Comparison of ENCODE assay signal across 1 cellular context in genomic region chr1:198158766-198159589, GRCh38.
TF ChIP-seq lines count a peak whose summit lies in the region.

No MANE protein-coding gene starts in this region.

TF ChIP-seq in HepG2, 621 proteins besides CTCF, POLR2A, EP300 and RAD21 (continued from another document and continues in another):
- TF ChIP-seq ZBTB46 (CRISPR knock-in tag; IDR thresholded peaks at IDR 0.05; ENCODE audit: borderline replicate concordance) (no peak), XBP1 (CRISPR knock-in tag; IDR thresholded peaks at IDR 0.05) (no peak), ZNF354B (CRISPR knock-in tag; IDR thresholded peaks at IDR 0.05) (no peak), SMAD9 (CRISPR knock-in tag; IDR thresholded peaks at IDR 0.05) (no peak), RARA (CRISPR knock-in tag; IDR thresholded peaks at IDR 0.05) (no peak), DR1 (CRISPR knock-in tag; IDR thresholded peaks at IDR 0.05) (peak; percentile 67; the same call in 1 of the 2 replicates), EEA1 (CRISPR knock-in tag; IDR thresholded peaks at IDR 0.05; ENCODE audit: borderline replicate concordance) (no peak), NFIB (CRISPR knock-in tag; IDR thresholded peaks at IDR 0.05; ENCODE audit: borderline replicate concordance) (no peak), RNF2 (conservative IDR thresholded peaks at IDR 0.05; ENCODE audit: low read depth) (no peak), ZSCAN20 (CRISPR knock-in tag; IDR thresholded peaks at IDR 0.05; ENCODE audit: borderline replicate concordance) (no peak), CSRNP2 (CRISPR knock-in tag; conservative IDR thresholded peaks at IDR 0.05; ENCODE audit: low read depth) (no peak), MTA1 (CRISPR knock-in tag; IDR thresholded peaks at IDR 0.05; ENCODE audit: borderline replicate concordance) (no peak), MXI1 (IDR thresholded peaks at IDR 0.05; ENCODE audit: borderline replicate concordance, low read depth, low read length) (peak; percentile 27; the same call in 1 of the 3 replicates), HOXA3 (CRISPR knock-in tag; IDR thresholded peaks at IDR 0.05) (no peak), THAP11 (CRISPR knock-in tag; IDR thresholded peaks at IDR 0.05) (peak; percentile 60; the same call in 1 of the 2 replicates), ZNF296 (CRISPR knock-in tag; conservative IDR thresholded peaks at IDR 0.05) (no peak), ZNF879 (CRISPR knock-in tag; IDR thresholded peaks at IDR 0.05) (0 out of 2 replicates have a peak, but pooled peaks have one; percentile 54), KLF12 (CRISPR knock-in tag; IDR thresholded peaks at IDR 0.05; ENCODE audit: borderline replicate concordance) (no peak), GABPA (IDR thresholded peaks at IDR 0.05; ENCODE audit: low read depth, low read length) (peak; percentile 75), GABPA (CRISPR knock-in tag; IDR thresholded peaks at IDR 0.05; ENCODE audit: low read depth) (peak; percentile 91), LRRFIP1 (CRISPR knock-in tag; conservative IDR thresholded peaks at IDR 0.05) (no peak), CCDC6 (CRISPR knock-in tag; IDR thresholded peaks at IDR 0.05) (peak; percentile 26; the same call in 1 of the 2 replicates), CHD2 (IDR thresholded peaks at IDR 0.05; ENCODE audit: low read depth, low read length) (no peak), FOXM1 (CRISPR knock-in tag; IDR thresholded peaks at IDR 0.05) (no peak), EED (CRISPR knock-in tag; IDR thresholded peaks at IDR 0.05) (no peak), NONO (IDR thresholded peaks at IDR 0.05) (no peak), NONO (CRISPR knock-in tag; conservative IDR thresholded peaks at IDR 0.05) (0 out of 2 replicates have a peak, but pooled peaks have one; percentile 23), SMAD3 (CRISPR knock-in tag; IDR thresholded peaks at IDR 0.05) (0 out of 2 replicates have a peak, but pooled peaks have one; percentile 32), ZKSCAN5 (CRISPR knock-in tag; IDR thresholded peaks at IDR 0.05) (no peak), TBX2 (CRISPR knock-in tag; IDR thresholded peaks at IDR 0.05; ENCODE audit: borderline replicate concordance) (peak; percentile 39; the same call in 1 of the 2 replicates), XRCC5 (optimal IDR thresholded peaks at IDR 0.05; ENCODE audit: low read length) (peak; percentile 64), NR2F2 (IDR thresholded peaks at IDR 0.05; ENCODE audit: borderline replicate concordance, low read depth) (peak; percentile 49; the same call in 1 of the 2 replicates), ZFP37 (CRISPR knock-in tag; IDR thresholded peaks at IDR 0.05; ENCODE audit: borderline replicate concordance) (no peak), SSRP1 (CRISPR knock-in tag; IDR thresholded peaks at IDR 0.05) (no peak), AKAP8 (CRISPR knock-in tag; IDR thresholded peaks at IDR 0.05) (no peak), ZSCAN29 (CRISPR knock-in tag; conservative IDR thresholded peaks at IDR 0.05) (no peak), GZF1 (CRISPR knock-in tag; IDR thresholded peaks at IDR 0.05) (0 out of 2 replicates have a peak, but pooled peaks have one; percentile 43), PHF21A (CRISPR knock-in tag; IDR thresholded peaks at IDR 0.05) (0 out of 2 replicates have a peak, but pooled peaks have one; percentile 46), KLF15 (CRISPR knock-in tag; IDR thresholded peaks at IDR 0.05; ENCODE audit: borderline replicate concordance) (no peak), ZNF383 (CRISPR knock-in tag; IDR thresholded peaks at IDR 0.05; ENCODE audit: borderline replicate concordance) (no peak), ZNF674 (CRISPR knock-in tag; IDR thresholded peaks at IDR 0.05; ENCODE audit: low read depth) (no peak), MBD4 (IDR thresholded peaks at IDR 0.05; ENCODE audit: borderline replicate concordance, low read length) (no peak), NR1H2 (CRISPR knock-in tag; IDR thresholded peaks at IDR 0.05; ENCODE audit: borderline replicate concordance, low read depth) (no peak), MATR3 (CRISPR knock-in tag; IDR thresholded peaks at IDR 0.05) (no peak)
- TF ChIP-seq, protein P1, sequence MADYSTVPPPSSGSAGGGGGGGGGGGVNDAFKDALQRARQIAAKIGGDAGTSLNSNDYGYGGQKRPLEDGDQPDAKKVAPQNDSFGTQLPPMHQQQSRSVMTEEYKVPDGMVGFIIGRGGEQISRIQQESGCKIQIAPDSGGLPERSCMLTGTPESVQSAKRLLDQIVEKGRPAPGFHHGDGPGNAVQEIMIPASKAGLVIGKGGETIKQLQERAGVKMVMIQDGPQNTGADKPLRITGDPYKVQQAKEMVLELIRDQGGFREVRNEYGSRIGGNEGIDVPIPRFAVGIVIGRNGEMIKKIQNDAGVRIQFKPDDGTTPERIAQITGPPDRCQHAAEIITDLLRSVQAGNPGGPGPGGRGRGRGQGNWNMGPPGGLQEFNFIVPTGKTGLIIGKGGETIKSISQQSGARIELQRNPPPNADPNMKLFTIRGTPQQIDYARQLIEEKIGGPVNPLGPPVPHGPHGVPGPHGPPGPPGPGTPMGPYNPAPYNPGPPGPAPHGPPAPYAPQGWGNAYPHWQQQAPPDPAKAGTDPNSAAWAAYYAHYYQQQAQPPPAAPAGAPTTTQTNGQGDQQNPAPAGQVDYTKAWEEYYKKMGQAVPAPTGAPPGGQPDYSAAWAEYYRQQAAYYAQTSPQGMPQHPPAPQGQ (CRISPR knock-in tag; IDR thresholded peaks at IDR 0.05; ENCODE audit: borderline replicate concordance): no peak
- TF ChIP-seq, protein P2, sequence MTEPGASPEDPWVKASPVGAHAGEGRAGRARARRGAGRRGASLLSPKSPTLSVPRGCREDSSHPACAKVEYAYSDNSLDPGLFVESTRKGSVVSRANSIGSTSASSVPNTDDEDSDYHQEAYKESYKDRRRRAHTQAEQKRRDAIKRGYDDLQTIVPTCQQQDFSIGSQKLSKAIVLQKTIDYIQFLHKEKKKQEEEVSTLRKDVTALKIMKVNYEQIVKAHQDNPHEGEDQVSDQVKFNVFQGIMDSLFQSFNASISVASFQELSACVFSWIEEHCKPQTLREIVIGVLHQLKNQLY (CRISPR knock-in tag; IDR thresholded peaks at IDR 0.05): no peak
- TF ChIP-seq, protein P3, sequence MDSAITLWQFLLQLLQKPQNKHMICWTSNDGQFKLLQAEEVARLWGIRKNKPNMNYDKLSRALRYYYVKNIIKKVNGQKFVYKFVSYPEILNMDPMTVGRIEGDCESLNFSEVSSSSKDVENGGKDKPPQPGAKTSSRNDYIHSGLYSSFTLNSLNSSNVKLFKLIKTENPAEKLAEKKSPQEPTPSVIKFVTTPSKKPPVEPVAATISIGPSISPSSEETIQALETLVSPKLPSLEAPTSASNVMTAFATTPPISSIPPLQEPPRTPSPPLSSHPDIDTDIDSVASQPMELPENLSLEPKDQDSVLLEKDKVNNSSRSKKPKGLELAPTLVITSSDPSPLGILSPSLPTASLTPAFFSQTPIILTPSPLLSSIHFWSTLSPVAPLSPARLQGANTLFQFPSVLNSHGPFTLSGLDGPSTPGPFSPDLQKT (CRISPR knock-in tag; IDR thresholded peaks at IDR 0.05; ENCODE audit: borderline replicate concordance): no peak
- TF ChIP-seq, protein P4, sequence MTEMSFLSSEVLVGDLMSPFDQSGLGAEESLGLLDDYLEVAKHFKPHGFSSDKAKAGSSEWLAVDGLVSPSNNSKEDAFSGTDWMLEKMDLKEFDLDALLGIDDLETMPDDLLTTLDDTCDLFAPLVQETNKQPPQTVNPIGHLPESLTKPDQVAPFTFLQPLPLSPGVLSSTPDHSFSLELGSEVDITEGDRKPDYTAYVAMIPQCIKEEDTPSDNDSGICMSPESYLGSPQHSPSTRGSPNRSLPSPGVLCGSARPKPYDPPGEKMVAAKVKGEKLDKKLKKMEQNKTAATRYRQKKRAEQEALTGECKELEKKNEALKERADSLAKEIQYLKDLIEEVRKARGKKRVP (CRISPR knock-in tag; IDR thresholded peaks at IDR 0.05): no peak
- TF ChIP-seq, protein P5, sequence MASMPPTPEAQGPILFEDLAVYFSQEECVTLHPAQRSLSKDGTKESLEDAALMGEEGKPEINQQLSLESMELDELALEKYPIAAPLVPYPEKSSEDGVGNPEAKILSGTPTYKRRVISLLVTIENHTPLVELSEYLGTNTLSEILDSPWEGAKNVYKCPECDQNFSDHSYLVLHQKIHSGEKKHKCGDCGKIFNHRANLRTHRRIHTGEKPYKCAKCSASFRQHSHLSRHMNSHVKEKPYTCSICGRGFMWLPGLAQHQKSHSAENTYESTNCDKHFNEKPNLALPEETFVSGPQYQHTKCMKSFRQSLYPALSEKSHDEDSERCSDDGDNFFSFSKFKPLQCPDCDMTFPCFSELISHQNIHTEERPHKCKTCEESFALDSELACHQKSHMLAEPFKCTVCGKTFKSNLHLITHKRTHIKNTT (CRISPR knock-in tag; IDR thresholded peaks at IDR 0.05): no peak
- TF ChIP-seq, protein P6, sequence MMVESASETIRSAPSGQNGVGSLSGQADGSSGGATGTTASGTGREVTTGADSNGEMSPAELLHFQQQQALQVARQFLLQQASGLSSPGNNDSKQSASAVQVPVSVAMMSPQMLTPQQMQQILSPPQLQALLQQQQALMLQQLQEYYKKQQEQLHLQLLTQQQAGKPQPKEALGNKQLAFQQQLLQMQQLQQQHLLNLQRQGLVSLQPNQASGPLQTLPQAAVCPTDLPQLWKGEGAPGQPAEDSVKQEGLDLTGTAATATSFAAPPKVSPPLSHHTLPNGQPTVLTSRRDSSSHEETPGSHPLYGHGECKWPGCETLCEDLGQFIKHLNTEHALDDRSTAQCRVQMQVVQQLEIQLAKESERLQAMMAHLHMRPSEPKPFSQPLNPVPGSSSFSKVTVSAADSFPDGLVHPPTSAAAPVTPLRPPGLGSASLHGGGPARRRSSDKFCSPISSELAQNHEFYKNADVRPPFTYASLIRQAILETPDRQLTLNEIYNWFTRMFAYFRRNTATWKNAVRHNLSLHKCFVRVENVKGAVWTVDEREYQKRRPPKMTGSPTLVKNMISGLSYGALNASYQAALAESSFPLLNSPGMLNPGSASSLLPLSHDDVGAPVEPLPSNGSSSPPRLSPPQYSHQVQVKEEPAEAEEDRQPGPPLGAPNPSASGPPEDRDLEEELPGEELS (CRISPR knock-in tag; IDR thresholded peaks at IDR 0.05): 0 out of 2 replicates have a peak, but pooled peaks have one; percentile 12
- TF ChIP-seq, protein P7, sequence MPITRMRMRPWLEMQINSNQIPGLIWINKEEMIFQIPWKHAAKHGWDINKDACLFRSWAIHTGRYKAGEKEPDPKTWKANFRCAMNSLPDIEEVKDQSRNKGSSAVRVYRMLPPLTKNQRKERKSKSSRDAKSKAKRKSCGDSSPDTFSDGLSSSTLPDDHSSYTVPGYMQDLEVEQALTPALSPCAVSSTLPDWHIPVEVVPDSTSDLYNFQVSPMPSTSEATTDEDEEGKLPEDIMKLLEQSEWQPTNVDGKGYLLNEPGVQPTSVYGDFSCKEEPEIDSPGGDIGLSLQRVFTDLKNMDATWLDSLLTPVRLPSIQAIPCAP (CRISPR knock-in tag; IDR thresholded peaks at IDR 0.05; ENCODE audit: low read depth): no peak
- TF ChIP-seq, protein P8, sequence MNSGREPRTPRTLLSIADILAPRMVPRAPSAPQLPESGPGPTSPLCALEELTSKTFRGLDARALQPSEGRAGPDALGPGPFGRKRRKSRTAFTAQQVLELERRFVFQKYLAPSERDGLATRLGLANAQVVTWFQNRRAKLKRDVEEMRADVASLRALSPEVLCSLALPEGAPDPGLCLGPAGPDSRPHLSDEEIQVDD (CRISPR knock-in tag; IDR thresholded peaks at IDR 0.05; ENCODE audit: borderline replicate concordance): no peak
- TF ChIP-seq, protein P9, sequence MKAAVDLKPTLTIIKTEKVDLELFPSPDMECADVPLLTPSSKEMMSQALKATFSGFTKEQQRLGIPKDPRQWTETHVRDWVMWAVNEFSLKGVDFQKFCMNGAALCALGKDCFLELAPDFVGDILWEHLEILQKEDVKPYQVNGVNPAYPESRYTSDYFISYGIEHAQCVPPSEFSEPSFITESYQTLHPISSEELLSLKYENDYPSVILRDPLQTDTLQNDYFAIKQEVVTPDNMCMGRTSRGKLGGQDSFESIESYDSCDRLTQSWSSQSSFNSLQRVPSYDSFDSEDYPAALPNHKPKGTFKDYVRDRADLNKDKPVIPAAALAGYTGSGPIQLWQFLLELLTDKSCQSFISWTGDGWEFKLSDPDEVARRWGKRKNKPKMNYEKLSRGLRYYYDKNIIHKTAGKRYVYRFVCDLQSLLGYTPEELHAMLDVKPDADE (CRISPR knock-in tag; IDR thresholded peaks at IDR 0.05): no peak
